Comparison of ENCODE assay signal across 18 cellular contexts in the genomic region with DNA sequence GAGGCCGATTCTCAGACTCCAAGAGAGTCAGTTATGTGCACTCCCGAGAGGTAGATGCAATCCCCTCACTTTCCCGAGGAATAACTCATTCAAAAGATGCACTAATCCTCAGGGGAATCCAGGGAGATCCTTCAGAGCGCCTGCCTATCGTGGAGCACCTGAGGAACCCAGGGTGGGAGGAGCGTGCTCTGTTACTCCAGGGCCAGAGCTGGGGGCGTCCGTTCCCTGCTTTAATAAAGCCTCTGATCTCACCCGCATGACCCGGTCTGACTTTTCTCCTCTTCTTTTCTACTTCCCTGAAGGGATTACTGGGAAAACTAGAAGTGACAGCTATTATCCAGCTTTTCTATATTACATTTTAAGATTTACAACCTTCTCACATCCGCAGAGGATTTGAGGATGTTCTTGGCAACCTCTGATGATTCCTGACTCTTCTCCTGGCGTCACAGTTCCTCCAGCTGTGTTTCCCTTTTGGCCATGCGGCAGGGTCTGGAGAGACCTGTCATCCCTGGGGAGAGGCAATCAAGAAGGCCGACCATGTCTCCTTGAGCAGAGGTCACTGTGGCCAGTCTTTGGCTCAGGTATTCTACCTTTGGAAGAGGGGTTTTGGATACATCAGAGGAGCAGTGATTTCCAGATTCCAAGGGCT.
"Had no signal": no experiment of that assay in that cellular context is flagged by ENCODE, and none has a peak within 500 bp of the region (broad histone marks: within the 10 kb centered on the region; RNA-seq: fewer than 3 reads in every experiment).

No MANE protein-coding gene starts in this region.

- H3K4me1 ChIP-seq: right lobe of liver, upper lobe of left lung had no signal

- ATAC-seq: activated CD4-positive, alpha-beta T cell treated with anti-CD3 and anti-CD28 coated beads for 36 hours; right lobe of liver; T-cell had no signal

- H3K27ac Mint-ChIP-seq: activated CD4-positive, alpha-beta memory T cell treated with anti-CD3 and anti-CD28 coated beads for 36 hours; activated CD4-positive, alpha-beta T cell treated with anti-CD3 and anti-CD28 coated beads for 36 hours; activated naive CD4-positive, alpha-beta T cell treated with anti-CD3 and anti-CD28 coated beads, Interleukin-2, amount 50 U/mL, for 24 hours; activated T-cell treated with anti-CD3 and anti-CD28 coated beads, Interleukin-2, amount 50 U/mL, for 24 hours; progenitor cell of endocrine pancreas; T-cell had no signal

- H3K27me3 ChIP-seq: cardiac muscle cell, hepatocyte, right lobe of liver, testis, upper lobe of left lung had no signal

- H3K27me3 Mint-ChIP-seq: activated CD4-positive, alpha-beta memory T cell treated with anti-CD3 and anti-CD28 coated beads for 36 hours; activated CD4-positive, alpha-beta T cell treated with anti-CD3 and anti-CD28 coated beads for 36 hours; activated naive CD4-positive, alpha-beta T cell treated with anti-CD3 and anti-CD28 coated beads, Interleukin-2, amount 50 U/mL, for 24 hours; activated T-cell treated with anti-CD3 and anti-CD28 coated beads, Interleukin-2, amount 50 U/mL, for 24 hours; T-cell had no signal

- H3K36me3 Mint-ChIP-seq: activated CD4-positive, alpha-beta memory T cell treated with anti-CD3 and anti-CD28 coated beads for 36 hours; activated naive CD4-positive, alpha-beta T cell treated with anti-CD3 and anti-CD28 coated beads, Interleukin-2, amount 50 U/mL, for 24 hours had no signal

- DNase-seq: activated CD4-positive, alpha-beta memory T cell treated with anti-CD3 and anti-CD28 coated beads for 36 hours; activated CD4-positive, alpha-beta T cell treated with anti-CD3 and anti-CD28 coated beads for 36 hours; activated effector memory CD4-positive, alpha-beta T cell treated with Interleukin-2 at 50 U/mL for 16 hours; activated T-cell treated with anti-CD3 and anti-CD28 coated beads, Interleukin-2, amount 50 U/mL, for 24 hours; islet precursor cell; occipital lobe; right lobe of liver; stimulated activated CD4-positive, alpha-beta T cell treated with anti-CD3 and anti-CD28 coated beads, Interleukin-1b, Interleukin-23, amount 100 ng/mL, for 48 hours; stomach; T-cell; T1000; testis; upper lobe of left lung had no signal

- H3K4me3 Mint-ChIP-seq: activated CD4-positive, alpha-beta memory T cell treated with anti-CD3 and anti-CD28 coated beads for 36 hours; activated CD4-positive, alpha-beta T cell treated with anti-CD3 and anti-CD28 coated beads for 36 hours; activated naive CD4-positive, alpha-beta T cell treated with anti-CD3 and anti-CD28 coated beads, Interleukin-2, amount 50 U/mL, for 24 hours; activated T-cell treated with anti-CD3 and anti-CD28 coated beads, Interleukin-2, amount 50 U/mL, for 24 hours; T-cell had no signal

- H3K9me3 Mint-ChIP-seq: activated CD4-positive, alpha-beta memory T cell treated with anti-CD3 and anti-CD28 coated beads for 36 hours; activated naive CD4-positive, alpha-beta T cell treated with anti-CD3 and anti-CD28 coated beads, Interleukin-2, amount 50 U/mL, for 24 hours; activated T-cell treated with anti-CD3 and anti-CD28 coated beads, Interleukin-2, amount 50 U/mL, for 24 hours; nephron; T-cell had no signal

- H3K4me3 ChIP-seq: cardiac muscle cell, hepatocyte, right lobe of liver, stomach, testis, upper lobe of left lung had no signal

- H3K9me3 ChIP-seq: right lobe of liver, stomach, testis, upper lobe of left lung had no signal

- H3K27ac ChIP-seq: cardiac muscle cell, hepatocyte, right lobe of liver, stomach, testis, upper lobe of left lung had no signal
